8 cellular contexts compared by ENCODE assay signal in the genomic region with DNA sequence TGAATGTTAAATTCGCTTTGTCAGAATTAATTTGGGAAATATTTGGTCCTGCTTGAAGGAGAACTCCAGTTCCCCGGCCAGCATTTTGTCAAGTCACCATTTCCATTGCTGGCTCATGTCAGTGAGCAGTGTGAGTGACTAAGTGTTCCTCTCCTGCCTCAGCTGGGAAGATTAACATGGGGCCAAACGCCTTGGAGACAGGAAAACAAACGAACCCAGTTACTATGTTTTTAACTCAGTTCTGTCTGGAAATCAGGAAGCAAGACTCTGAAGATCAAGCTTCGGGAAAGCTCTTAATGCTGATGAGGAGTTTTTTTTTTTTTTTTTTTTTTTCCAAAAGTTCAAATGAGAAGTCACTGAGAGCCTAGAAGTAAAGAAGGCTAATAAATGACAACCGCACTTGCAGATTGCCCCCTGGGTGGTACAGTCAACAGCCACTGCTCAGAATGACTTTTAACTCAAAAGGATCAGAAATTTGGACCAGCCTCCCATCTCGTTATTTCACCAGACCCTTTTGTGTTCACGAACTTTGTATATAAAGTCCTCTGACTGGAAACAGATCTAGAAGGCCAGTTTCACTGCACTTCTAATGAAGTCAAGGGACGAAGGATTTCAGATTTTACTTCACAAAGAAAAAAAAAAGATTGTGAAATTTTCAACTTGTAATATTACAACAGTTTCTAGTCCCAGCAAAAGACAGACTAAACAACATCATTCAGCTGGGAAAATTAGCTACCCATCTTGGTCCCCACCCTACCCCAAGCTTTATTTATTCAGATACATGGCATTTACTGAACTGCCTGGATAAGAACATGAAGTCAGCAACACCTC.
A peak's percentile ranks its signal among the peaks of the same experiment; 100 is the strongest.
DNase-seq lines count a peak whose midpoint lies in the region; ATAC-seq and TF ChIP-seq lines count a peak whose summit lies in the region.

No MANE protein-coding gene starts in this region.

- intact Hi-C loops in mammary epithelial cell (cut with micrococcal nuclease): no loop called here
- intact Hi-C loops in Caco-2 (cut with micrococcal nuclease; ENCODE audit: unreplicated experiment): no loop called here

- H3K27me3 ChIP-seq in HUES48 (ENCODE audit: control insufficient read depth, insufficient read depth, low read length): no peaks in the 10 kb centered on the region
- no peaks in the 10 kb centered on the region for H3K27me3 ChIP-seq in mammary epithelial cell (ENCODE audit: insufficient read depth, low read length)
- H3K27me3 ChIP-seq in stomach smooth muscle (ENCODE audit: control insufficient read depth in 1 of 2, insufficient read depth in 2 of 2, low read length in 2 of 2): no peaks in the 10 kb centered on the region
- H3K27me3 ChIP-seq in Caco-2 (replicated peaks; ENCODE audit: control insufficient read depth, insufficient read depth, low read length): no peaks in the 10 kb centered on the region

- 79% methylated on average over 9 of the region's 9 CpGs for WGBS in mammary epithelial cell (ENCODE audit: low coverage, missing lambda C conversion rate)

- H3K27ac ChIP-seq in HUES48 (ENCODE audit: low read depth, low read length): peak overlapping the region; percentile 68
- H3K27ac ChIP-seq in mammary epithelial cell (ENCODE audit: insufficient read depth, low read depth, low read length): peak overlapping the region; percentile 98
- H3K27ac ChIP-seq in stomach smooth muscle (ENCODE audit: low read length): peak overlapping the region; percentile 91

- no peak overlapping the region for H2AFZ ChIP-seq in mammary epithelial cell (ENCODE audit: low read depth, low read length)

- in situ Hi-C loops in mammary epithelial cell (cut with MboI; ENCODE audit: low sequenced_read_pairs in 2 of 2): no loop called here

- no TSS peak for BruUV-seq in mammary epithelial cell (replicated peaks; lab: Mats Ljungman, UMichigan)
- BruUV-seq in Caco-2 (replicated peaks; lab: Mats Ljungman, UMichigan): no TSS peak

- TF ChIP-seq CTCF in mammary epithelial cell (conservative IDR thresholded peaks at IDR 0.05 in 1 of 2, IDR thresholded peaks at IDR 0.05 in 1 of 2; ENCODE audit: extremely low read depth in 1 of 2, insufficient read depth in 1 of 2, low read depth in 1 of 2, low read length in 2 of 2) (no peak), Caco-2 (IDR thresholded peaks at IDR 0.05; ENCODE audit: insufficient read depth in 1 of 2, low read depth in 1 of 2, low read length in 1 of 2, severe bottlenecking in 1 of 2, unreplicated experiment in 1 of 2) (no peak)

- H3K36me3 ChIP-seq in HUES48 (ENCODE audit: control insufficient read depth, insufficient read depth, low read length) (no peaks in the 10 kb centered on the region), mammary epithelial cell (ENCODE audit: insufficient read depth, low read length) (peaks cover 3% of the 10 kb centered on the region), stomach smooth muscle (ENCODE audit: control insufficient read depth in 2 of 2, insufficient read depth in 2 of 2, low read length in 2 of 2) (no peaks in the 10 kb centered on the region), Caco-2 (ENCODE audit: control insufficient read depth, insufficient read depth, low read length) (peaks cover 2% of the 10 kb centered on the region; the same call in 1 of the 2 replicates)

- H3K27me3 Mint-ChIP-seq in Caco-2 (ENCODE audit: insufficient read depth, unreplicated experiment): no peaks in the 10 kb centered on the region

- ATAC-seq in HG02571 (IDR thresholded peaks at IDR 0.05; ENCODE audit: unreplicated experiment): no peak

- H3K9me3 Mint-ChIP-seq in Caco-2 (ENCODE audit: unreplicated experiment): no peaks in the 10 kb centered on the region

- peaks cover 58% of the 10 kb centered on the region for H3K79me2 ChIP-seq in mammary epithelial cell (ENCODE audit: insufficient read depth, low read length)

- POLR2A ChIA-PET in Caco-2 (lab: Charles Lee): interaction anchor here (0.6 kb wide), 1 partner anchor 166 kb away, joined by 6 read pairs; no protein-coding TSS in a partner anchor

- H3K4me1 ChIP-seq in HUES48 (ENCODE audit: control insufficient read depth, insufficient read depth, low read length): peaks cover 16% of the 10 kb centered on the region
- H3K4me1 ChIP-seq in mammary epithelial cell (ENCODE audit: insufficient read depth, low read length): peaks cover 50% of the 10 kb centered on the region
- H3K4me1 ChIP-seq in stomach smooth muscle (ENCODE audit: control insufficient read depth, insufficient read depth, low read length): peaks cover 51% of the 10 kb centered on the region
- no peaks in the 10 kb centered on the region for H3K4me1 ChIP-seq in Caco-2

- H3K4me2 ChIP-seq in mammary epithelial cell (ENCODE audit: insufficient read depth, low read depth, low read length): peak overlapping the region; percentile 32

- H3K27ac Mint-ChIP-seq in Caco-2 (ENCODE audit: unreplicated experiment): no peak overlapping the region

- H3K4me1 Mint-ChIP-seq in Caco-2 (ENCODE audit: low read depth, unreplicated experiment): no peaks in the 10 kb centered on the region

- no peaks in the 10 kb centered on the region for H4K20me1 ChIP-seq in mammary epithelial cell (ENCODE audit: insufficient read depth, low read length)

- H3K4me3 Mint-ChIP-seq in Caco-2 (ENCODE audit: unreplicated experiment): no peak overlapping the region

- H3K9ac ChIP-seq in HUES48 (ENCODE audit: low read depth, low read length) (no peak overlapping the region), mammary epithelial cell (ENCODE audit: insufficient read depth, low read length) (peak overlapping the region; percentile 68), stomach smooth muscle (ENCODE audit: low read length in 2 of 2) (peak overlapping the region; percentile 46 to 58)

- DNase-seq in mammary epithelial cell: peak; percentile 89
- peak; percentile 79 for DNase-seq in kidney glomerular epithelial cell (lab: John Stamatoyannopoulos, UW)
- DNase-seq in NCI-H2081 (lab: John Stamatoyannopoulos, UW): no peak
- DNase-seq in SKM-1 (lab: John Stamatoyannopoulos, UW; ENCODE audit: unreplicated experiment): no peak
- DNase-seq in Caco-2: no peak

- dilution Hi-C loops in mammary epithelial cell (cut with HindIII; ENCODE audit: low sequenced_read_pairs): loop anchor here (5.0 kb wide), 1 partner anchor 65 kb away; no protein-coding TSS in a partner anchor

- H3K4me3 ChIP-seq in HUES48 (ENCODE audit: low read depth, low read length): no peak overlapping the region
- no peak overlapping the region for H3K4me3 ChIP-seq in mammary epithelial cell (replicated peaks in 1 of 3; ENCODE audit: insufficient read depth in 1 of 3, low read depth in 2 of 3, low read length in 3 of 3)
- peak overlapping the region; percentile 26 to 58 for H3K4me3 ChIP-seq in stomach smooth muscle (ENCODE audit: low read length in 2 of 2)
- H3K4me3 ChIP-seq in Caco-2 (ENCODE audit: low read depth, low read length): no peak overlapping the region

- H3K9me3 ChIP-seq in HUES48 (ENCODE audit: control insufficient read depth, insufficient read depth, low read length) (no peaks in the 10 kb centered on the region), mammary epithelial cell (replicated peaks; ENCODE audit: insufficient read depth, low read length) (no peaks in the 10 kb centered on the region), stomach smooth muscle (ENCODE audit: control insufficient read depth in 2 of 2, low read length in 2 of 2) (no peaks in the 10 kb centered on the region), Caco-2 (no peaks in the 10 kb centered on the region)

- CTCF ChIA-PET in mammary epithelial cell (lab: Charles Lee; ENCODE audit: low non-redundant PET) (no interaction called here), Caco-2 (lab: Charles Lee) (interaction anchor here (1.5 kb wide), 1 partner anchor 9 kb away, joined by 4 read pairs; no protein-coding TSS in a partner anchor)

- peaks cover 12% of the 10 kb centered on the region for H3K36me3 Mint-ChIP-seq in Caco-2 (ENCODE audit: insufficient read depth, unreplicated experiment)

Comparison
In these comparisons a context has a peak if more than half of its experiments do, and no peak if none do; other contexts are left out.
1. H3K4me3 ChIP-seq: peak in stomach smooth muscle (2 of 2); none in HUES48 (single experiment), mammary epithelial cell (0 of 3) and Caco-2 (single experiment).
2. DNase-seq: peak in mammary epithelial cell (single experiment) and kidney glomerular epithelial cell (single experiment); none in NCI-H2081 (0 of 2), SKM-1 (single experiment) and Caco-2 (0 of 2).
3. Peak in every context shown above with its lines, with median percentiles within 50 percentile points of each other: H3K27ac ChIP-seq.